In the genomic region with DNA sequence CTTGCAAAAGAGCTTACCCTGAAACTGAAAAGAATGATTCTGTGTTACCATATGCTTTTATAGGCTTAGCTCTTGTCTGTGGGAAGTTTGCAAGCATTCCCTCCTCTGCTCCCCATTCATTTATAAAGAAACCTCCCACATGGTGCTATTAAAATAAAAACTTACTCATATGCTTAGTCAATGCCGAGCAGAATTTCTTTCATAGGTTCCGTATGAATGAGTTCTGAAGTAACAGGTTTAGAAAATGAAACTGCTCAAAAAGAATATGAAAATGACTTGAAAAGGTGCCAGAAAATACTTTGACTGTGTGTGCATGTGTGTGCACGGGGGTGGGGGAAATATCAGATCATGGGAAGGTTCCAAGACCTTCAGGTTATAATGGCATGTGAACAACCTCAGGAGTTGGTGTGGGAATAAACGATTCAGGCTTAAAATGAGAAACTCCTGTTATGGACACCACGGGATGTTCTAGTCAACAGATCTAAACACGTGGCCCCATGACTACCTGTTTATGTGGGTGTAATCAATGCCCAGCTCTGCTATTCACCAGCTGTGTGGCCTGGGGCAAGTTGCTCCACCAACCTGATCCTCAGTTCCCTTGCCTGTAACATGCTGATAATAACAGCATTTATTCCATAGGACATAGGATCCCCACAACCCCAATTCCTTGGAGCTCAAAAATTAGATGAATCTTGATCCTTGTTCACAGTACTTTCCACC, we compare ENCODE assay signal across 8 cellular contexts.
DNase-seq lines count a peak whose midpoint lies in the region; ATAC-seq and TF ChIP-seq lines count a peak whose summit lies in the region.
"Not testable (repeated sequence)": the region's sequence is repeated elsewhere in the genome, so short reads cannot be mapped to it uniquely, and the experiment has no call there.

No MANE protein-coding gene starts in this region.

- DNase-seq in RPMI8226 (peak; percentile 22), fibroblast of mammary gland (ENCODE audit: low read depth) (peak; percentile 32)
- peak; percentile 70 for DNase-seq in activated effector memory CD4-positive, alpha-beta T cell treated with anti-CD3 and anti-CD28 coated beads, Interleukin-2, amount 50 U/mL, for 16 hours
- peak; percentile 26 for DNase-seq in stimulated activated CD4-positive, alpha-beta T cell treated with anti-CD3 and anti-CD28 coated beads, Interleukin-4, amount 100 ng/mL, for 1 hour

- ATAC-seq in GM18502 (IDR thresholded peaks at IDR 0.05; ENCODE audit: poor library complexity, unreplicated experiment) = peak; percentile 61
- peak; percentile 65 for ATAC-seq in GM21515 (IDR thresholded peaks at IDR 0.05; ENCODE audit: unreplicated experiment)
- peak; percentile 74 for ATAC-seq in HG02852 (IDR thresholded peaks at IDR 0.05; ENCODE audit: unreplicated experiment)
- ATAC-seq in HG03442 (IDR thresholded peaks at IDR 0.05; ENCODE audit: unreplicated experiment) = peak; percentile 83

- TF ChIP-seq CTCF in fibroblast of mammary gland (conservative IDR thresholded peaks at IDR 0.05; ENCODE audit: control insufficient read depth, insufficient read depth, low read depth, low read length) = not testable (repeated sequence)

- not testable (repeated sequence) for H3K4me3 ChIP-seq in fibroblast of mammary gland (ENCODE audit: control insufficient read depth, low read depth, low read length)
